ENCODE assay signal across 11 cellular contexts in genomic region chr16:10579575-10579964, GRCh38. TPM values are rescaled to one million over a fixed set of nuclear protein-coding genes. Genes with fewer than 3 reads are reported as not detected.
DNase-seq lines count a peak whose midpoint lies in the region; ATAC-seq and TF ChIP-seq lines count a peak whose summit lies in the region.
"Had no signal": no experiment of that assay in that cellular context is flagged by ENCODE, and none has a peak within 500 bp of the region (broad histone marks: within the 10 kb centered on the region; RNA-seq: fewer than 3 reads in every experiment).

No MANE protein-coding gene starts in this region.

- H3K36me3 Mint-ChIP-seq in nephron progenitor cell (ENCODE audit: low read depth): no peaks in the 10 kb centered on the region
- H3K36me3 Mint-ChIP-seq: CD4-positive, CD25-positive, alpha-beta regulatory T cell had no signal

- peaks cover 59% of the 10 kb centered on the region for H3K4me1 Mint-ChIP-seq in nephron progenitor cell

- intact Hi-C loops in left ventricle myocardium inferior (cut with micrococcal nuclease) (no loop called here), left ventricle myocardium superior (cut with micrococcal nuclease) (no loop called here), esophagus muscularis mucosa (cut with DNase I) (loop anchor here (5.0 to 10.0 kb wide), 3 partner anchors 62 to 335 kb away; no protein-coding TSS in a partner anchor)

- ATAC-seq in left ventricle myocardium superior (no peak), GM21515 (IDR thresholded peaks at IDR 0.05; ENCODE audit: unreplicated experiment) (no peak), HG03095 (IDR thresholded peaks at IDR 0.05; ENCODE audit: unreplicated experiment) (no peak), GM18867 (IDR thresholded peaks at IDR 0.05; ENCODE audit: unreplicated experiment) (no peak)

- peak overlapping the region; percentile 100 for H3K4me3 ChIP-seq in left ventricle myocardium inferior
- H3K4me3 ChIP-seq in esophagus muscularis mucosa: peak overlapping the region; percentile 72 to 94 (median 85)

- peak overlapping the region; percentile 84 for H3K4me3 Mint-ChIP-seq in nephron progenitor cell
- H3K4me3 Mint-ChIP-seq: CD4-positive, CD25-positive, alpha-beta regulatory T cell had no signal

- H3K36me3 ChIP-seq in left ventricle myocardium inferior (no peaks in the 10 kb centered on the region), esophagus muscularis mucosa (no peaks in the 10 kb centered on the region)

- no peak for TF ChIP-seq EP300 in esophagus muscularis mucosa (IDR thresholded peaks at IDR 0.05)

- no peak for TF ChIP-seq CTCF in left ventricle myocardium inferior (IDR thresholded peaks at IDR 0.05; ENCODE audit: borderline replicate concordance)
- TF ChIP-seq CTCF in esophagus muscularis mucosa (IDR thresholded peaks at IDR 0.05): no peak
- TF ChIP-seq CTCF in nephron progenitor cell (IDR thresholded peaks at IDR 0.05): no peak

- 6% methylated on average over 6 of the region's 6 CpGs for WGBS in esophagus muscularis mucosa

- H3K27me3 Mint-ChIP-seq in nephron progenitor cell (ENCODE audit: low read depth, poor library complexity): peaks cover 3% of the 10 kb centered on the region

- H3K9me3 Mint-ChIP-seq in nephron progenitor cell: peaks cover 5% of the 10 kb centered on the region

- H3K4me1 ChIP-seq in left ventricle myocardium inferior: peaks cover 71% of the 10 kb centered on the region
- peaks cover 53 to 64% (median 59%) of the 10 kb centered on the region in 4 donors for H3K4me1 ChIP-seq in esophagus muscularis mucosa

- H3K27ac Mint-ChIP-seq in nephron progenitor cell: no peak overlapping the region
- H3K27ac Mint-ChIP-seq: CD4-positive, CD25-positive, alpha-beta regulatory T cell had no signal

- H3K27ac ChIP-seq in left ventricle myocardium inferior (replicated peaks) (peak overlapping the region; percentile 99), esophagus muscularis mucosa (replicated peaks in 1 of 4) (peak overlapping the region; percentile 88 to 97 (median 93))

- H3K9me3 ChIP-seq in left ventricle myocardium inferior (replicated peaks) (no peaks in the 10 kb centered on the region), esophagus muscularis mucosa (no peaks in the 10 kb centered on the region)
- H3K9me3 ChIP-seq: body of pancreas had no signal

- H3K27me3 ChIP-seq in left ventricle myocardium inferior (ENCODE audit: low read depth) (no peaks in the 10 kb centered on the region), esophagus muscularis mucosa (no peaks in the 10 kb centered on the region)
- H3K27me3 ChIP-seq: body of pancreas had no signal

- no peak for DNase-seq in left ventricle myocardium inferior
- no peak for DNase-seq in left ventricle myocardium superior
- DNase-seq in esophagus muscularis mucosa (ENCODE audit: extremely low spot score): no peak
- DNase-seq in nephron progenitor cell: no peak
- no peak for DNase-seq in NCI-H1930 (lab: John Stamatoyannopoulos, UW)
- DNase-seq: CD4-positive, CD25-positive, alpha-beta regulatory T cell; NCI-H2029 treated with DMSO at 0.1 percent for 48 hours had no signal

- TF ChIP-seq POLR2A in esophagus muscularis mucosa (IDR thresholded peaks at IDR 0.05; ENCODE audit: low read depth): no peak

RNA-seq across cellular contexts. Expression of gene EMP2, which starts 0.8 kb away (rescaled TPM):
- total RNA-seq in left ventricle myocardium inferior (60.5 TPM), left ventricle myocardium superior (96.4 TPM), esophagus muscularis mucosa (10 to 100 TPM; 44.1 to 87.1 (median 57.3) TPM)
- total RNA-seq: CD4-positive, CD25-positive, alpha-beta regulatory T cell had no signal
